ENCODE assay signal across 21 cellular contexts in the genomic region with DNA sequence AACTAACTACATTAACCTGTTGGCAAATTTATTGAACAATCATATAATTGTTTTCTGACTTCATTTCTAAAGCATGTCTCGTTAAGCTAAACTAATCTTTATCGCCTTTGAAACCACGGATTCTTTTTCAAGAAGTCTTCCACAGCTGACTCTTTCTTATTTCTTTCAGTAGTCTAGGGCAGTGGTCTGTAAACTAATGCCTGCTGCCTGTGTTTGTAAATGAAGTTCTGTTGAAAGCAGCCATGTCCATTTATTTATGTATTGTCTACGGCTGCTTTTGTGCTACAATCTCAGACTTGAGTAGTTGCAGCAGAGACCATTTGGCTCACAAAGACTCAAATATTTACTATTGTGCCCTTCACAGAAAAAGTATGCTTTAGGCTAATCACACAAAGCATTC.
"Had no signal": no experiment of that assay in that cellular context is flagged by ENCODE, and none has a peak within 500 bp of the region (broad histone marks: within the 10 kb centered on the region; RNA-seq: fewer than 3 reads in every experiment).

No MANE protein-coding gene starts in this region.

- H3K27me3 ChIP-seq: brain microvascular endothelial cell, foreskin keratinocyte, upper lobe of right lung had no signal

- H3K4me1 ChIP-seq: parathyroid adenoma had no signal

- H3K9me3 ChIP-seq: mucosa of descending colon, neutrophil, spleen, upper lobe of right lung had no signal

- H3K27ac ChIP-seq: brain microvascular endothelial cell, foreskin keratinocyte, neutrophil, parathyroid adenoma, spleen, upper lobe of right lung had no signal

- H3K4me3 ChIP-seq: mucosa of descending colon, spleen, upper lobe of right lung had no signal

- DNase-seq: activated CD4-positive, alpha-beta memory T cell treated with anti-CD3 and anti-CD28 coated beads, Interleukin-2, amount 10 ng/mL, durations not matched to agents 7 days and 5 days; activated CD4-positive, alpha-beta T cell treated with anti-CD3 and anti-CD28 coated beads for 48 hours; activated CD4-positive, CD25-positive, alpha-beta regulatory T cell; activated naive CD4-positive, alpha-beta T cell treated with Interleukin-2 at 50 U/mL for 16 hours; activated naive CD8-positive, alpha-beta T cell treated with anti-CD3 and anti-CD28 coated beads, Interleukin-2, amount 10 ng/mL, durations not matched to agents 7 days and 5 days; activated T-cell treated with anti-CD3 and anti-CD28 coated beads, Interleukin-2, amount 50 U/mL, for 1 hour; brain microvascular endothelial cell; cortex of kidney; effector CD4-positive, alpha-beta T cell; left ventricle myocardium superior; mesenchymal stem cell; mucosa of descending colon; naive B cell; spleen; stimulated activated CD4-positive, alpha-beta T cell treated with anti-CD3 and anti-CD28 coated beads, Interleukin-4, amount 100 ng/mL, for 4 hours; T1000; upper lobe of right lung had no signal

- ATAC-seq: foreskin keratinocyte; left ventricle myocardium superior; stimulated activated memory B cell treated with anti-CD40 and anti-IgM and Interleukin-4, amounts not matched to agents 10 μg/mL and 1 μg/mL and 100 μg/mL, for 72 hours; upper lobe of right lung had no signal

- H3K9ac ChIP-seq: parathyroid adenoma had no signal

- H3K36me3 ChIP-seq: brain microvascular endothelial cell, neutrophil, spleen, upper lobe of right lung had no signal

- H2AFZ ChIP-seq: parathyroid adenoma had no signal
